Comparison of ENCODE assay signal across 1 cellular context in the genomic region with DNA sequence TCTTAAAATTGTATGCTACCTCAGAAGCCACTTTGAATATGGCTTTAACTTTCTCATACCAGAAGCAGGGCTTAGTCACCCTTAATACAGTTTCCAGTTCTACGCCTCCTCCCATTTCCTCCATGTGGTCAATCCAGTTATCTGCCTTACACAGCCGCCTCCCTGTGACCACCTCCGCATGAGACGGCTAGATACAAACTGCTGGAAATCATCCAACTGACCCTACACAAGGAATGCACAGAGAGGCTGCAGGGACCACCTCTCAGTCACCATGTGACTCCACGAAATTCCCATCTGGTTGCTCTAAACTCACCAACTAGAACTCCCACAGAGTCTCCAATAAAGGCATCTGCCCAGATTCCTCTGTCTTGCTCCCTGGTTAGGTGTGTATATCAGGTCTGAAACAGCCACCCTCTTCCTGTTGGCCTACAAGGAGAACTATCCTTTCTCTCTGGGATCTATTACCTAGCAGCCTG.
A peak's percentile ranks its signal among the peaks of the same experiment; 100 is the strongest.
TF ChIP-seq lines count a peak whose summit lies in the region.

No MANE protein-coding gene starts in this region.

TF ChIP-seq in endothelial cell of umbilical vein, 7 proteins besides CTCF, POLR2A, EP300 and RAD21 (continued from another document):
- peak; percentile 56 for TF ChIP-seq POLR2AphosphoS5 (IDR thresholded peaks at IDR 0.05; ENCODE audit: insufficient read depth, low read depth, low read length)
